In genomic region chr18:58991127-58991798, GRCh38 we compare ENCODE assay signal across 8 cellular contexts.
DNase-seq lines count a peak whose midpoint lies in the region; ATAC-seq and TF ChIP-seq lines count a peak whose summit lies in the region.

No MANE protein-coding gene starts in this region.

- no peaks in the 10 kb centered on the region for H3K79me2 ChIP-seq in osteoblast (ENCODE audit: insufficient read depth, low read length)

- H3K27ac ChIP-seq in osteoblast (ENCODE audit: low read depth, low read length) (peak overlapping the region; percentile 96), upper lobe of right lung (no peak overlapping the region)

- no peak overlapping the region for H2AFZ ChIP-seq in osteoblast (ENCODE audit: low read length)

- H3K4me3 ChIP-seq in osteoblast (ENCODE audit: insufficient read depth, low read length) = no peak overlapping the region
- no peak overlapping the region for H3K4me3 ChIP-seq in mucosa of descending colon
- no peak overlapping the region for H3K4me3 ChIP-seq in upper lobe of right lung

- H3K36me3 ChIP-seq in osteoblast (ENCODE audit: insufficient read depth, low read length) (no peaks in the 10 kb centered on the region), mucosa of descending colon (ENCODE audit: low read depth) (no peaks in the 10 kb centered on the region), upper lobe of right lung (no peaks in the 10 kb centered on the region)

- DNase-seq in SK-MEL-5 (ENCODE audit: low read depth, low spot score) = peak; percentile 4
- no peak for DNase-seq in osteoblast (ENCODE audit: insufficient read length, low spot score, missing footprints)
- no peak for DNase-seq in NCI-H2196 (lab: John Stamatoyannopoulos, UW; ENCODE audit: unreplicated experiment)
- DNase-seq in activated naive CD4-positive, alpha-beta T cell treated with Interleukin-2 at 50 U/mL for 16 hours = no peak
- DNase-seq in mucosa of descending colon = no peak
- DNase-seq in upper lobe of right lung = no peak

- TF ChIP-seq CTCF in osteoblast (IDR thresholded peaks at IDR 0.05; ENCODE audit: extremely low read depth, low read depth, low read length) (no peak), mucosa of descending colon (IDR thresholded peaks at IDR 0.05) (no peak), upper lobe of right lung (IDR thresholded peaks at IDR 0.05) (no peak)

- H3K9me3 ChIP-seq in osteoblast (ENCODE audit: low read depth, low read length) (no peaks in the 10 kb centered on the region), mucosa of descending colon (no peaks in the 10 kb centered on the region), upper lobe of right lung (no peaks in the 10 kb centered on the region)

- peak overlapping the region; percentile 0 for H3K4me2 ChIP-seq in osteoblast (ENCODE audit: insufficient read depth, low read length)

- no peaks in the 10 kb centered on the region for H4K20me1 ChIP-seq in osteoblast (ENCODE audit: insufficient read depth, low read length)

- ATAC-seq in GM18511 (IDR thresholded peaks at IDR 0.05; ENCODE audit: unreplicated experiment) (peak; percentile 92), HG02678 (IDR thresholded peaks at IDR 0.05; ENCODE audit: unreplicated experiment) (peak; percentile 83), mucosa of descending colon (no peak), upper lobe of right lung (no peak)

- peaks cover 43% of the 10 kb centered on the region for H3K4me1 ChIP-seq in osteoblast (ENCODE audit: insufficient read depth, low read length)
- no peaks in the 10 kb centered on the region for H3K4me1 ChIP-seq in mucosa of descending colon (ENCODE audit: low read depth)
- H3K4me1 ChIP-seq in upper lobe of right lung = peaks cover 17% of the 10 kb centered on the region

- H3K27me3 ChIP-seq in osteoblast (ENCODE audit: insufficient read depth, low read length) (no peaks in the 10 kb centered on the region), upper lobe of right lung (no peaks in the 10 kb centered on the region)

- in situ Hi-C loops in SK-MEL-5 (cut with HindIII; ENCODE audit: low pct_unique_long_range_greater_than_20kb, low sequenced_read_pairs) = no loop called here

- intact Hi-C loops in mucosa of descending colon (cut with DNase I, micrococcal nuclease) (no loop called here), upper lobe of right lung (cut with DNase I) (no loop called here)

Comparison
In these comparisons a context has a peak if more than half of its experiments do, and no peak if none do; other contexts are left out.
1. ATAC-seq: peak in GM18511 (single experiment) and HG02678 (single experiment); none in mucosa of descending colon (single experiment) and upper lobe of right lung (single experiment).